ENCODE assay signal across 8 cellular contexts in the genomic region with DNA sequence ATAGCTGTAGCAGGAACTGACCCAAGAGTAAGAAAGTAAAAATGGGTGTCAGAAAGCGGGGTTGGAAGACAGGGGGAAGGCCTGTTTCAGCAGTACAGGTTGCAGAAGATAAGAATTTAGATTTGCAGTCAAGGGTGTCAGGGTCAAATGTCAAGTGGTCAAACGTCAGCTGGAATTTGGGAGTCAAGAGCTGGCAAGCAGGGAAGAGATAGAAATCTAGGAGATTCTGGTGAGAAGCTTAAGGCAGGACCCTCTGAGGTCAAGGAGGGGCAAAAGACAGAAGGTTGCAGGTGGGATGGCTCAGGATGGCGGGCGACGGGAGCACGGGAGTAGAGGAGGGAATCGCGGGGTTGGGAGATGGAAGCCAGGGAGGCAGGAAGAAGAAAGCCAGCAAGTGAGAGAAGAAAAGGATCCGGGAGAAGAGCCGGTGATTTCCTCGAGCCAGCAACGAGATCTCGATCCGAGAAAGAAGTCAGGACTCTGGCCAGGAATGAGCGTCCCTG. TPM values are rescaled to one million over a fixed set of nuclear protein-coding genes. Genes with fewer than 3 reads are reported as not detected.
A peak's percentile ranks its signal among the peaks of the same experiment; 100 is the strongest.
DNase-seq lines count a peak whose midpoint lies in the region; ATAC-seq and TF ChIP-seq lines count a peak whose summit lies in the region.

No MANE protein-coding gene starts in this region.

- no peaks in the 10 kb centered on the region for H4K20me1 ChIP-seq in OCI-LY3 (ENCODE audit: insufficient read depth, low read length)

- intact Hi-C loops in natural killer cell (cut with micrococcal nuclease): loop anchor here (1.0 kb wide), 1 partner anchor 105 kb away; a partner anchor contains a TSS

- H3K27ac Mint-ChIP-seq in endothelial cell (ENCODE audit: unreplicated experiment) (peak overlapping the region; percentile 43), natural killer cell (peak overlapping the region; percentile 89 to 97)

- TF ChIP-seq CTCF in BE2C (IDR thresholded peaks at IDR 0.05; ENCODE audit: low read depth, low read length): no peak
- no peak for TF ChIP-seq CTCF in OCI-LY3 (IDR thresholded peaks at IDR 0.05; ENCODE audit: low read depth, low read length)
- no peak for TF ChIP-seq CTCF in endothelial cell (IDR thresholded peaks at IDR 0.05; ENCODE audit: unreplicated experiment)
- TF ChIP-seq CTCF in natural killer cell (IDR thresholded peaks at IDR 0.05): no peak

- no peaks in the 10 kb centered on the region for H3K9me3 ChIP-seq in BE2C
- no peaks in the 10 kb centered on the region for H3K9me3 ChIP-seq in OCI-LY3 (ENCODE audit: insufficient read depth, low read length)

- peak overlapping the region; percentile 75 for H3K4me2 ChIP-seq in OCI-LY3 (ENCODE audit: low read length)

- ATAC-seq in natural killer cell: no peak
- no peak for ATAC-seq in HG03159 (IDR thresholded peaks at IDR 0.05; ENCODE audit: unreplicated experiment)

- peaks cover 9% of the 10 kb centered on the region for H3K36me3 Mint-ChIP-seq in endothelial cell (ENCODE audit: low read depth, unreplicated experiment)
- H3K36me3 Mint-ChIP-seq in natural killer cell: no peaks in the 10 kb centered on the region

- peak overlapping the region; percentile 83 for H2AFZ ChIP-seq in OCI-LY3 (ENCODE audit: low read depth, low read length)

- H3K27me3 ChIP-seq in BE2C: no peaks in the 10 kb centered on the region
- H3K27me3 ChIP-seq in OCI-LY3 (ENCODE audit: low read depth, low read length): no peaks in the 10 kb centered on the region

- H3K27me3 Mint-ChIP-seq in endothelial cell (ENCODE audit: unreplicated experiment) (peaks cover 9% of the 10 kb centered on the region), natural killer cell (ENCODE audit: low read depth in 2 of 2) (no peaks in the 10 kb centered on the region)

- H3K4me1 ChIP-seq in BE2C (0 out of 2 replicates have a peak, but pooled peaks cover 3% of the 10 kb centered on the region), OCI-LY3 (ENCODE audit: low read length) (peaks cover 5% of the 10 kb centered on the region)

- no peaks in the 10 kb centered on the region for H3K9me3 Mint-ChIP-seq in endothelial cell (ENCODE audit: unreplicated experiment)
- no peaks in the 10 kb centered on the region for H3K9me3 Mint-ChIP-seq in natural killer cell

- peak overlapping the region; percentile 58 for H3K9ac ChIP-seq in OCI-LY3 (ENCODE audit: low read length)

- H3K4me3 ChIP-seq in BE2C (ENCODE audit: low read depth, low read length) (peak overlapping the region; percentile 67), OCI-LY3 (ENCODE audit: low read length) (peak overlapping the region; percentile 76)

- H3K36me3 ChIP-seq in BE2C (no peaks in the 10 kb centered on the region), OCI-LY3 (replicated peaks; ENCODE audit: low read depth, low read length) (no peaks in the 10 kb centered on the region)

- H3K4me3 Mint-ChIP-seq in endothelial cell (ENCODE audit: unreplicated experiment): peak overlapping the region; percentile 89
- peak overlapping the region; percentile 88 for H3K4me3 Mint-ChIP-seq in natural killer cell

- DNase-seq in BE2C (no peak), endothelial cell (ENCODE audit: low spot score) (no peak), natural killer cell (no peak), NCI-H1436 treated with DMSO at 0.1 percent for 48 hours (lab: John Stamatoyannopoulos, UW) (no peak), SIG-M5 (lab: John Stamatoyannopoulos, UW) (no peak), ureter (ENCODE audit: low spot score) (no peak)

- H3K79me2 ChIP-seq in OCI-LY3 (ENCODE audit: low read length): no peaks in the 10 kb centered on the region

- H3K4me1 Mint-ChIP-seq in endothelial cell (ENCODE audit: unreplicated experiment) (peaks cover 17% of the 10 kb centered on the region), natural killer cell (peaks cover 36 to 39% of the 10 kb centered on the region in 2 donors)

- no peak overlapping the region for H3K27ac ChIP-seq in OCI-LY3 (ENCODE audit: low read length)

RNA-seq across cellular contexts. Expression of a gene that starts 0.3 kb away (rescaled TPM):
- polyA plus RNA-seq in BE2C (2012; ENCODE audit: insufficient read depth, insufficient read length, low read depth): 1.6 TPM
- total RNA-seq in endothelial cell (ENCODE audit: unreplicated experiment) (6.9 TPM), natural killer cell (10 to 100 TPM; 10.7 to 17.5 (median 16.8) TPM), ureter (12.5 TPM)

RNA-seq across cellular contexts. Expression of a gene that starts 6.4 kb away (rescaled TPM):
- 32.7 TPM for polyA plus RNA-seq in BE2C (2012; ENCODE audit: insufficient read depth, insufficient read length, low read depth)
- total RNA-seq in endothelial cell (ENCODE audit: unreplicated experiment): 22.0 TPM
- 10 to 100 TPM; 34.4 to 51.5 (median 44.6) TPM for total RNA-seq in natural killer cell
- total RNA-seq in ureter: 24.6 TPM

RNA-seq across cellular contexts. Expression of a gene that starts 15.2 kb away (rescaled TPM):
- 0.49 TPM for polyA plus RNA-seq in BE2C (2012; ENCODE audit: insufficient read depth, insufficient read length, low read depth)
- total RNA-seq in endothelial cell (ENCODE audit: unreplicated experiment): 113 TPM
- not detected for total RNA-seq in natural killer cell
- 28.7 TPM for total RNA-seq in ureter

RNA-seq across cellular contexts. Expression of a gene that starts 44.8 kb away (rescaled TPM):
- polyA plus RNA-seq in BE2C (2012; ENCODE audit: insufficient read depth, insufficient read length, low read depth): not detected
- not detected for total RNA-seq in endothelial cell (ENCODE audit: unreplicated experiment)
- not detected for total RNA-seq in natural killer cell
- not detected for total RNA-seq in ureter

RNA-seq across cellular contexts. Expression of a gene that starts 45.8 kb away (rescaled TPM):
- polyA plus RNA-seq in BE2C (2012; ENCODE audit: insufficient read depth, insufficient read length, low read depth): 56.0 TPM
- total RNA-seq in endothelial cell (ENCODE audit: unreplicated experiment) (67.0 TPM), natural killer cell (10 to 100 TPM; 23.6 to 30.0 (median 24.0) TPM), ureter (82.6 TPM)

Comparison
In these comparisons a context has a peak if more than half of its experiments do, and no peak if none do; other contexts are left out.
1. RNA of a gene that starts 15.2 kb away (total RNA-seq): 113 TPM in endothelial cell (single experiment) and 28.7 TPM in ureter (single experiment); not detected in natural killer cell; every median in the first group is over 10 times any median in the second.